ENCODE assay signal across 20 cellular contexts in genomic region chr7:92669616-92670153, GRCh38.
A peak's percentile ranks its signal among the peaks of the same experiment; 100 is the strongest.
DNase-seq lines count a peak whose midpoint lies in the region; ATAC-seq, FAIRE-seq and TF ChIP-seq lines count a peak whose summit lies in the region.
"Had no signal": no experiment of that assay in that cellular context is flagged by ENCODE, and none has a peak within 500 bp of the region (broad histone marks: within the 10 kb centered on the region; RNA-seq: fewer than 3 reads in every experiment).

No MANE protein-coding gene starts in this region.

- no peak overlapping the region for H4K5ac ChIP-seq in IMR-90 (ENCODE audit: low read depth, low read length)

- in situ Hi-C loops in IMR-90 (cut with MboI; ENCODE audit: low sequenced_read_pairs) (no loop called here), GM12878 (cut with MboI) (no loop called here)

- no peak overlapping the region for H2AK5ac ChIP-seq in IMR-90 (ENCODE audit: low read depth, low read length)

- no peak overlapping the region for H3K4me3 ChIP-seq in IMR-90 (ENCODE audit: insufficient read depth, low read depth, low read length)
- H3K4me3 ChIP-seq in GM12878: no peak overlapping the region
- H3K4me3 ChIP-seq: A549, esophagus muscularis mucosa, left lung, testis had no signal

- no peaks in the 10 kb centered on the region for H3K27me3 ChIP-seq in IMR-90 (ENCODE audit: control insufficient read depth, insufficient read depth, low read length)
- no peaks in the 10 kb centered on the region for H3K27me3 ChIP-seq in GM12878 (replicated peaks in 1 of 2; ENCODE audit: control insufficient read depth in 2 of 2, insufficient read depth in 2 of 2, low read length in 1 of 2)
- H3K27me3 ChIP-seq: esophagus muscularis mucosa, left lung, testis had no signal

- TF ChIP-seq POLR2A in IMR-90 (IDR thresholded peaks at IDR 0.05; ENCODE audit: low read depth, low read length): no peak
- no peak for TF ChIP-seq POLR2A in GM12878 (IDR thresholded peaks at IDR 0.05; ENCODE audit: low read depth, low read length)

- ATAC-seq in IMR-90 (ENCODE audit: low read depth) (no peak), GM12878 (no peak), GM21367 (IDR thresholded peaks at IDR 0.05; ENCODE audit: unreplicated experiment) (no peak)
- ATAC-seq: A549; activated CD4-positive, CD25-positive, alpha-beta regulatory T cell treated with anti-CD3 and anti-CD28 coated beads, Interleukin-2, amount 50 U/mL, for 24 hours; activated T-cell treated with anti-CD3 and anti-CD28 coated beads, Interleukin-2, amount 50 U/mL, for 4 hours; left lung; PC-3 had no signal

- peaks cover 39 to 80% of the 10 kb centered on the region in 2 experiments for H3K79me1 ChIP-seq in IMR-90 (ENCODE audit: low read depth in 1 of 2, low read length in 2 of 2)

- H4K20me1 ChIP-seq in IMR-90 (ENCODE audit: insufficient read depth, low read length): peaks cover 44% of the 10 kb centered on the region
- no peaks in the 10 kb centered on the region for H4K20me1 ChIP-seq in GM12878 (ENCODE audit: control insufficient read depth, insufficient read depth)

- H3K27me3 Mint-ChIP-seq in activated CD4-positive, alpha-beta T cell treated with anti-CD3 and anti-CD28 coated beads, Interleukin-2, amount 10 ng/mL, durations not matched to agents 24 days and 14 days: no peaks in the 10 kb centered on the region
- H3K27me3 Mint-ChIP-seq: CD8-positive, alpha-beta memory T cell; dendritic cell treated with granulocyte-macrophage colony-stimulating factor and Interleukin-4, amounts not matched to agents 40 ng/mL and 50 ng/mL, for 4 days had no signal

- TF ChIP-seq RAD21 in IMR-90 (IDR thresholded peaks at IDR 0.05; ENCODE audit: low read length) (no peak), GM12878 (IDR thresholded peaks at IDR 0.05; ENCODE audit: insufficient read depth, low read depth, low read length) (no peak)

- no peak overlapping the region for H4K91ac ChIP-seq in IMR-90 (ENCODE audit: insufficient read depth, low read depth, low read length)

- H2BK15ac ChIP-seq in IMR-90 (ENCODE audit: low read depth, low read length): no peak overlapping the region

- H3K36me3 ChIP-seq in IMR-90 (ENCODE audit: control insufficient read depth, insufficient read depth, low read length) (peaks cover 12% of the 10 kb centered on the region), GM12878 (ENCODE audit: control insufficient read depth in 2 of 2, insufficient read depth in 2 of 2, low read length in 1 of 2) (peaks cover 2 to 10% of the 10 kb centered on the region in 2 experiments)
- H3K36me3 ChIP-seq: left lung had no signal

- no peak overlapping the region for H3K23ac ChIP-seq in IMR-90 (ENCODE audit: low read depth, low read length)

- no peak overlapping the region for H3K14ac ChIP-seq in IMR-90 (replicated peaks; ENCODE audit: low read depth, low read length)

- SMC1A ChIA-PET in GM12878 (lab: Charles Lee; ENCODE audit: uncharacterized antibody, unreplicated experiment): interaction anchor here (1.0 to 1.5 kb wide), 3 partner anchors 11 to 20 kb away, joined by 3 to 4 read pairs (median 3); no protein-coding TSS in a partner anchor

- H3K36me3 Mint-ChIP-seq in activated CD4-positive, alpha-beta T cell treated with anti-CD3 and anti-CD28 coated beads, Interleukin-2, amount 10 ng/mL, durations not matched to agents 24 days and 14 days (ENCODE audit: low read depth): peaks cover 72% of the 10 kb centered on the region

- no peak overlapping the region for H2AK9ac ChIP-seq in IMR-90 (replicated peaks; ENCODE audit: low read depth, low read length, poor library complexity)

- no TSS peak for BruUV-seq in IMR-90 (replicated peaks; lab: Mats Ljungman, UMichigan)
- no TSS peak for BruUV-seq in GM12878 (replicated peaks; lab: Mats Ljungman, UMichigan)

- H3K27ac Mint-ChIP-seq in activated CD4-positive, alpha-beta T cell treated with anti-CD3 and anti-CD28 coated beads, Interleukin-2, amount 10 ng/mL, durations not matched to agents 24 days and 14 days: peak overlapping the region; percentile 76
- H3K27ac Mint-ChIP-seq: dendritic cell treated with granulocyte-macrophage colony-stimulating factor and Interleukin-4, amounts not matched to agents 40 ng/mL and 50 ng/mL, for 4 days had no signal

- dilution Hi-C loops in IMR-90 (cut with HindIII; ENCODE audit: low sequenced_read_pairs, unreplicated experiment): no loop called here

- no peaks in the 10 kb centered on the region for H3K79me2 ChIP-seq in GM12878 (ENCODE audit: control insufficient read depth, insufficient read depth, low read length)

- no peak overlapping the region for H2BK20ac ChIP-seq in IMR-90 (ENCODE audit: low read depth, low read length)

- H3K4ac ChIP-seq in IMR-90 (ENCODE audit: low read depth, low read length): no peak overlapping the region

- RAD21 ChIA-PET in GM12878 (lab: Charles Lee; ENCODE audit: unreplicated experiment): no interaction called here

- no peak overlapping the region for H3K18ac ChIP-seq in IMR-90 (ENCODE audit: low read depth, low read length)

- peak overlapping the region; percentile 36 for H3K4me3 Mint-ChIP-seq in activated CD4-positive, alpha-beta T cell treated with anti-CD3 and anti-CD28 coated beads, Interleukin-2, amount 10 ng/mL, durations not matched to agents 24 days and 14 days
- H3K4me3 Mint-ChIP-seq: activated T-cell treated with anti-CD3 and anti-CD28 coated beads, Interleukin-2, amount 50 U/mL, for 4 hours; CD8-positive, alpha-beta memory T cell; dendritic cell treated with granulocyte-macrophage colony-stimulating factor and Interleukin-4, amounts not matched to agents 40 ng/mL and 50 ng/mL, for 4 days had no signal

- H4K8ac ChIP-seq in IMR-90 (ENCODE audit: low read depth in 2 of 2, low read length in 2 of 2): no peak overlapping the region

- CTCF ChIA-PET in IMR-90 (lab: Yijun Ruan, JAX): no interaction called here
- CTCF ChIA-PET in GM12878 (lab: Yijun Ruan, JAX): no interaction called here

- H3K9me3 Mint-ChIP-seq in activated CD4-positive, alpha-beta T cell treated with anti-CD3 and anti-CD28 coated beads, Interleukin-2, amount 10 ng/mL, durations not matched to agents 24 days and 14 days: peaks cover 13% of the 10 kb centered on the region
- H3K9me3 Mint-ChIP-seq: activated T-cell treated with anti-CD3 and anti-CD28 coated beads, Interleukin-2, amount 50 U/mL, for 4 hours; CD8-positive, alpha-beta memory T cell; dendritic cell treated with granulocyte-macrophage colony-stimulating factor and Interleukin-4, amounts not matched to agents 40 ng/mL and 50 ng/mL, for 4 days had no signal

- no peak overlapping the region for H2BK5ac ChIP-seq in IMR-90 (ENCODE audit: low read depth, low read length, poor library complexity, severe bottlenecking)

- no peak for TF ChIP-seq EP300 in GM12878 (IDR thresholded peaks at IDR 0.05; ENCODE audit: borderline replicate concordance in 1 of 2, control insufficient read depth in 1 of 2, low read depth in 2 of 2, low read length in 2 of 2)

- intact Hi-C loops in activated CD4-positive, alpha-beta T cell treated with anti-CD3 and anti-CD28 coated beads, Interleukin-2, amount 10 ng/mL, durations not matched to agents 24 days and 14 days (cut with micrococcal nuclease): no loop called here
- intact Hi-C loops in IMR-90 (cut with micrococcal nuclease) (no loop called here), GM12878 (cut with micrococcal nuclease; ENCODE audit: unreplicated experiment) (no loop called here)

- peaks cover 21% of the 10 kb centered on the region for H3K9me1 ChIP-seq in IMR-90 (ENCODE audit: insufficient read depth, low read length)

- DNase-seq in activated CD4-positive, alpha-beta T cell treated with anti-CD3 and anti-CD28 coated beads, Interleukin-2, amount 10 ng/mL, durations not matched to agents 24 days and 14 days: no peak
- no peak for DNase-seq in activated CD4-positive, alpha-beta T cell treated with anti-CD3 and anti-CD28 coated beads for 48 hours
- DNase-seq in IMR-90 (peak; percentile 28), GM12878 (ENCODE audit: low read depth, low spot score) (no peak), mucosa of gallbladder (ENCODE audit: low spot score) (peak; percentile 34), DMS114 treated with DMSO at 0.1 percent for 48 hours (lab: John Stamatoyannopoulos, UW; ENCODE audit: unreplicated experiment) (no peak), T-helper 9 cell (no peak)
- DNase-seq: activated T-cell treated with anti-CD3 and anti-CD28 coated beads, Interleukin-2, amount 50 U/mL, for 4 hours; CD8-positive, alpha-beta memory T cell; left lung; NCI-H69; PC-3; stimulated activated CD4-positive, alpha-beta T cell treated with anti-CD3 and anti-CD28 coated beads, Interleukin-15, amount 100 ng/mL, for 24 hours; SW 1271; testis had no signal

- H3K4me1 Mint-ChIP-seq in activated CD4-positive, alpha-beta T cell treated with anti-CD3 and anti-CD28 coated beads, Interleukin-2, amount 10 ng/mL, durations not matched to agents 24 days and 14 days: peaks cover 61% of the 10 kb centered on the region

- POLR2A ChIA-PET in IMR-90 (lab: Charles Lee; ENCODE audit: unreplicated experiment) (no interaction called here), GM12878 (lab: Charles Lee) (interaction anchor here (0.6 kb wide), 1 partner anchor 19 kb away, joined by 3 read pairs; no protein-coding TSS in a partner anchor)

- FAIRE-seq in GM12878 (lab: Jason Lieb, UNC): no peak
- FAIRE-seq: A549 had no signal

- WGBS in IMR-90 (ENCODE audit: extremely low coverage in 2 of 2, insufficient read length in 1 of 2), 2 experiments: no CpG with 5 or more reads among the region's 3 CpGs
- WGBS in GM12878 (ENCODE audit: insufficient coverage, insufficient replicate concordance, low lambda C conversion rate, missing lambda C conversion rate): 26% methylated on average over 3 of the region's 3 CpGs

- H3K56ac ChIP-seq in IMR-90 (ENCODE audit: extremely low read depth, insufficient read depth, low read length): no peak overlapping the region

- H2AFZ ChIP-seq in IMR-90 (replicated peaks; ENCODE audit: low read length, poor library complexity) (no peak overlapping the region), GM12878 (ENCODE audit: control insufficient read depth, low read depth, low read length) (no peak overlapping the region)

- TF ChIP-seq CTCF in IMR-90 (conservative IDR thresholded peaks at IDR 0.05; ENCODE audit: low read depth, low read length): no peak
- no peak for TF ChIP-seq CTCF in GM12878 (IDR thresholded peaks at IDR 0.05 in 2 of 3, conservative IDR thresholded peaks at IDR 0.05 in 1 of 3; ENCODE audit: control insufficient read depth in 2 of 3, extremely low read depth in 1 of 3, insufficient read depth in 1 of 3, low read depth in 3 of 3, low read length in 3 of 3)

- H2BK120ac ChIP-seq in IMR-90 (ENCODE audit: low read depth, low read length): no peak overlapping the region

- peaks cover 15% of the 10 kb centered on the region for H3K4me1 ChIP-seq in IMR-90 (ENCODE audit: control insufficient read depth, insufficient read depth, low read length)
- H3K4me1 ChIP-seq in GM12878 (ENCODE audit: control insufficient read depth, insufficient read depth, low read length): peaks cover 12% of the 10 kb centered on the region
- H3K4me1 ChIP-seq: left lung, testis had no signal

- H3K9ac ChIP-seq in IMR-90 (ENCODE audit: low read depth, low read length) (no peak overlapping the region), GM12878 (ENCODE audit: control insufficient read depth, insufficient read depth, low read length) (no peak overlapping the region)

- no peak overlapping the region for H3K4me2 ChIP-seq in IMR-90 (ENCODE audit: low read depth, low read length)
- H3K4me2 ChIP-seq in GM12878 (ENCODE audit: control insufficient read depth, insufficient read depth): 0 out of 2 replicates have a peak overlapping the region, but pooled peaks have one; percentile 7
- H3K4me2 ChIP-seq: A549 had no signal

- no peaks in the 10 kb centered on the region for H3K9me3 ChIP-seq in IMR-90 (ENCODE audit: control insufficient read depth, insufficient read depth, low read length)
- H3K9me3 ChIP-seq in GM12878 (replicated peaks; ENCODE audit: control insufficient read depth, insufficient read depth, low read length): no peaks in the 10 kb centered on the region
- H3K9me3 ChIP-seq: A549, esophagus muscularis mucosa, left lung, testis had no signal

- H3K27ac ChIP-seq in IMR-90 (ENCODE audit: insufficient read depth, low read length): no peak overlapping the region
- no peak overlapping the region for H3K27ac ChIP-seq in GM12878 (ENCODE audit: control insufficient read depth, insufficient read depth)
- H3K27ac ChIP-seq: esophagus muscularis mucosa, left lung, testis had no signal

Comparison
In these comparisons a context has a peak if more than half of its experiments do, and no peak if none do; other contexts are left out.
1. DNase-seq: peak in IMR-90 (single experiment) and mucosa of gallbladder (single experiment); none in activated CD4-positive, alpha-beta T cell treated with anti-CD3 and anti-CD28 coated beads, Interleukin-2, amount 10 ng/mL, durations not matched to agents 24 days and 14 days (single experiment), activated CD4-positive, alpha-beta T cell treated with anti-CD3 and anti-CD28 coated beads for 48 hours (single experiment), GM12878 (single experiment), DMS114 treated with DMSO at 0.1 percent for 48 hours (single experiment) and T-helper 9 cell (single experiment).